ENCODE assay signal across 1 cellular context in genomic region chr12:55724226-55724939, GRCh38.
A peak's percentile ranks its signal among the peaks of the same experiment; 100 is the strongest.
TF ChIP-seq lines count a peak whose summit lies in the region.

No MANE protein-coding gene starts in this region.

TF ChIP-seq in H1, 55 proteins besides CTCF, POLR2A, EP300 and RAD21:
- TF ChIP-seq CREB1 (IDR thresholded peaks at IDR 0.05), result no peak
- no peak for TF ChIP-seq GABPA (IDR thresholded peaks at IDR 0.05; ENCODE audit: borderline replicate concordance, insufficient read depth, low read length)
- 0 out of 4 replicates have a peak, but pooled peaks of 1 of the 2 experiments have one; percentile 34 for TF ChIP-seq SIN3A (conservative IDR thresholded peaks at IDR 0.05 in 1 of 2, IDR thresholded peaks at IDR 0.05 in 1 of 2; ENCODE audit: low read depth in 1 of 2, low read length in 2 of 2)
- TF ChIP-seq KDM5A (IDR thresholded peaks at IDR 0.05; ENCODE audit: low read length), result no peak
